ENCODE assay signal across 8 cellular contexts in genomic region chr11:10900686-10901415, GRCh38. TPM values are rescaled to one million over a fixed set of nuclear protein-coding genes. Genes with fewer than 3 reads are reported as not detected.
A peak's percentile ranks its signal among the peaks of the same experiment; 100 is the strongest.
DNase-seq lines count a peak whose midpoint lies in the region; ATAC-seq and TF ChIP-seq lines count a peak whose summit lies in the region.

No MANE protein-coding gene starts in this region.

- H3K27me3 Mint-ChIP-seq in stimulated activated naive CD8-positive, alpha-beta T cell treated with anti-CD3 and anti-CD28 coated beads, Interleukin-15, Interleukin-2, amounts not matched to agents 100 ng/mL and 50 ng/mL, for 24 hours: no peaks in the 10 kb centered on the region
- no peaks in the 10 kb centered on the region for H3K27me3 Mint-ChIP-seq in progenitor cell of endocrine pancreas

- peak overlapping the region in 1 of 2 experiments; percentile 31 for H3K23ac ChIP-seq in mesenchymal stem cell (ENCODE audit: low read length in 2 of 2)

- peak overlapping the region; percentile 87 for H2BK120ac ChIP-seq in mesenchymal stem cell (ENCODE audit: low read depth, low read length)

- H3K4me1 Mint-ChIP-seq in stimulated activated naive CD8-positive, alpha-beta T cell treated with anti-CD3 and anti-CD28 coated beads, Interleukin-15, Interleukin-2, amounts not matched to agents 100 ng/mL and 50 ng/mL, for 24 hours (ENCODE audit: low read depth): peaks cover 34% of the 10 kb centered on the region
- H3K4me1 Mint-ChIP-seq in progenitor cell of endocrine pancreas (ENCODE audit: low read depth): peaks cover 7% of the 10 kb centered on the region

- no peaks in the 10 kb centered on the region for H3K79me1 ChIP-seq in mesenchymal stem cell (replicated peaks; ENCODE audit: low read length, poor library complexity, severe bottlenecking)

- no peaks in the 10 kb centered on the region for H3K36me3 Mint-ChIP-seq in stimulated activated naive CD8-positive, alpha-beta T cell treated with anti-CD3 and anti-CD28 coated beads, Interleukin-15, Interleukin-2, amounts not matched to agents 100 ng/mL and 50 ng/mL, for 24 hours (ENCODE audit: low read depth)
- no peaks in the 10 kb centered on the region for H3K36me3 Mint-ChIP-seq in progenitor cell of endocrine pancreas (ENCODE audit: insufficient read depth)

- H3K9me3 ChIP-seq in mesenchymal stem cell (ENCODE audit: control insufficient read depth, low read length): no peaks in the 10 kb centered on the region

- H2AK5ac ChIP-seq in mesenchymal stem cell (ENCODE audit: low read length, severe bottlenecking): peak overlapping the region; percentile 62

- H3K9me3 Mint-ChIP-seq in stimulated activated naive CD8-positive, alpha-beta T cell treated with anti-CD3 and anti-CD28 coated beads, Interleukin-15, Interleukin-2, amounts not matched to agents 100 ng/mL and 50 ng/mL, for 24 hours: no peaks in the 10 kb centered on the region
- H3K9me3 Mint-ChIP-seq in progenitor cell of endocrine pancreas (ENCODE audit: low read depth): no peaks in the 10 kb centered on the region

- H3K27ac Mint-ChIP-seq in stimulated activated naive CD8-positive, alpha-beta T cell treated with anti-CD3 and anti-CD28 coated beads, Interleukin-15, Interleukin-2, amounts not matched to agents 100 ng/mL and 50 ng/mL, for 24 hours: peak overlapping the region; percentile 12
- H3K27ac Mint-ChIP-seq in progenitor cell of endocrine pancreas: no peak overlapping the region

- no peak for ATAC-seq in stimulated activated naive CD8-positive, alpha-beta T cell treated with anti-CD3 and anti-CD28 coated beads, Interleukin-15, Interleukin-2, amounts not matched to agents 100 U/mL and 50 U/mL, for 24 hours
- no peak for ATAC-seq in GM19395 (IDR thresholded peaks at IDR 0.05; ENCODE audit: unreplicated experiment)

- 9% methylated on average over 2 of the region's 7 CpGs for WGBS in mesenchymal stem cell

- peak overlapping the region; percentile 83 to 97 for H2BK12ac ChIP-seq in mesenchymal stem cell (ENCODE audit: low read length in 2 of 2)

- H2BK15ac ChIP-seq in mesenchymal stem cell (ENCODE audit: low read depth, poor library complexity, severe bottlenecking): no peak overlapping the region

- no peak overlapping the region for H3K4me3 Mint-ChIP-seq in stimulated activated naive CD8-positive, alpha-beta T cell treated with anti-CD3 and anti-CD28 coated beads, Interleukin-15, Interleukin-2, amounts not matched to agents 100 ng/mL and 50 ng/mL, for 24 hours
- H3K4me3 Mint-ChIP-seq in progenitor cell of endocrine pancreas (ENCODE audit: low read depth): no peak overlapping the region

- no peaks in the 10 kb centered on the region for H3K27me3 ChIP-seq in brain microvascular endothelial cell (replicated peaks)
- H3K27me3 ChIP-seq in mesenchymal stem cell (ENCODE audit: control insufficient read depth in 1 of 2, insufficient read depth in 1 of 2, low read length in 2 of 2): no peaks in the 10 kb centered on the region

- H2BK5ac ChIP-seq in mesenchymal stem cell (ENCODE audit: low read depth, low read length, poor library complexity, severe bottlenecking): peak overlapping the region; percentile 81

- H3K4ac ChIP-seq in mesenchymal stem cell (ENCODE audit: low read depth in 1 of 2, low read length in 2 of 2): peak overlapping the region; percentile 71 to 81

- no peak overlapping the region for H2AFZ ChIP-seq in mesenchymal stem cell (ENCODE audit: low read depth, low read length)

- peak overlapping the region; percentile 88 to 96 for H3K18ac ChIP-seq in mesenchymal stem cell (ENCODE audit: low read depth in 1 of 2, low read length in 2 of 2)

- peak overlapping the region; percentile 88 for H4K91ac ChIP-seq in mesenchymal stem cell (ENCODE audit: low read length)

- peaks cover 22% of the 10 kb centered on the region for H3K4me1 ChIP-seq in mesenchymal stem cell (ENCODE audit: control insufficient read depth, insufficient read depth, low read depth, low read length)

- peak overlapping the region; percentile 99 for H3K27ac ChIP-seq in brain microvascular endothelial cell
- H3K27ac ChIP-seq in mesenchymal stem cell (ENCODE audit: low read length, poor library complexity, severe bottlenecking): peak overlapping the region; percentile 92

- H3K4me2 ChIP-seq in mesenchymal stem cell (ENCODE audit: low read length, poor library complexity, severe bottlenecking): peak overlapping the region; percentile 26

- peak overlapping the region; percentile 79 for H4K8ac ChIP-seq in mesenchymal stem cell (ENCODE audit: low read length)

- no peak overlapping the region for H3K4me3 ChIP-seq in brain microvascular endothelial cell (ENCODE audit: low read depth, low read length)
- peak overlapping the region in 1 of 2 experiments; percentile 61 for H3K4me3 ChIP-seq in mesenchymal stem cell (ENCODE audit: insufficient read depth in 1 of 2, low read depth in 1 of 2, low read length in 2 of 2)

- H3K36me3 ChIP-seq in brain microvascular endothelial cell (replicated peaks) (no peaks in the 10 kb centered on the region), mesenchymal stem cell (ENCODE audit: control insufficient read depth in 1 of 2, insufficient read depth in 2 of 2, low read depth in 1 of 2, low read length in 2 of 2) (no peaks in the 10 kb centered on the region)

- no peak overlapping the region for H3K14ac ChIP-seq in mesenchymal stem cell (ENCODE audit: low read length in 2 of 2)

- peak overlapping the region; percentile 94 for H3K9ac ChIP-seq in mesenchymal stem cell (ENCODE audit: low read length)

- no peak for DNase-seq in stimulated activated naive CD8-positive, alpha-beta T cell treated with anti-CD3 and anti-CD28 coated beads, Interleukin-15, Interleukin-2, amounts not matched to agents 100 U/mL and 50 U/mL, for 24 hours
- DNase-seq in brain microvascular endothelial cell: no peak
- peak; percentile 78 for DNase-seq in mesenchymal stem cell
- DNase-seq in progenitor cell of endocrine pancreas (ENCODE audit: low spot score, unreplicated experiment): no peak
- no peak for DNase-seq in T-helper 1 cell
- no peak for DNase-seq in germinal center (ENCODE audit: low spot score)

- in situ Hi-C loops in brain microvascular endothelial cell (cut with HindIII; ENCODE audit: low pct_ligation_motif_present, low sequenced_read_pairs): no loop called here

- TF ChIP-seq CTCF in brain microvascular endothelial cell (IDR thresholded peaks at IDR 0.05; ENCODE audit: low read depth, low read length, missing control alignments) (no peak), progenitor cell of endocrine pancreas (IDR thresholded peaks at IDR 0.05; ENCODE audit: unreplicated experiment) (no peak)

RNA-seq across cellular contexts. Expression of gene ZBED5, which starts 43.0 kb away (rescaled TPM):
- polyA plus RNA-seq in mesenchymal stem cell (2013, experiment 1 of 2): 21.1 TPM
- polyA plus RNA-seq in mesenchymal stem cell (2013, experiment 2 of 2): 21.4 TPM
- total RNA-seq in progenitor cell of endocrine pancreas: 88.5 and 95.0 TPM in 2 replicates
